In the genomic region with DNA sequence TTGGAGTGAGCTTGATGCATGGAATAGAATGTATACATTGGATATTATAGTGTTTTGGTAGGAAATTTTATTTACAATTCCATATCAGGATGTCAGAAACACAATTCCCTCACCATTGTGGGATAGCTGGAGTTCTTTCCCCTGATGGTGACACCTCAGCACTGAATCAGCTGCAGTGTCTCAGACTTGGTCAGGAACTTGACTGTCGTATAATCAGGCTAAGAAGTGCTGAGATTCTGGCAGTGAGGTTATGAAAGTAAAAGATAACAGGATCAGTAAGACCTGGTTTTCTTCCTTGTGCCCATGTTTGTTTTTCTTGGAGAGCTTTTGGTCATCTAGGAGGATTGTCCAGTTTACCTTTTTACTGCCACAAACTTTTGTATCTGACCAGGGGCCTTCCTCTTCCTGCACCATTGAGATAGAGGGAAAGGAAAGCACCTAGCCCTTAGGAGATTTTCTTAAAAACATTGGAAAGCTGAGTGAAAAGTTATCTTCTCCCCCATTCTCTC, we compare ENCODE assay signal across 14 cellular contexts.
"Had no signal": no experiment of that assay in that cellular context is flagged by ENCODE, and none has a peak within 500 bp of the region (broad histone marks: within the 10 kb centered on the region; RNA-seq: fewer than 3 reads in every experiment).

No MANE protein-coding gene starts in this region.

- H3K27ac Mint-ChIP-seq: activated naive CD4-positive, alpha-beta T cell treated with anti-CD3 and anti-CD28 coated beads, Interleukin-2, amount 50 U/mL, for 24 hours; naive B cell; stimulated activated effector memory CD8-positive, alpha-beta T cell treated with anti-CD3 and anti-CD28 coated beads, Interleukin-12 subunit alpha, Interleukin-12 subunit beta, amount 100 ng/mL, for 72 hours; T-helper 2 cell treated with Interferon-gamma antibody and Interleukin-4, amounts not matched to agents 5 μg/mL and 100 μg/mL, for 36 hours had no signal

- DNase-seq: amygdala, lower lobe of right lung, naive B cell, posterior cingulate gyrus, small intestine, SW 1271, tibial artery had no signal

- H3K27me3 ChIP-seq: gastroesophageal sphincter, right atrium auricular region, tibial artery had no signal

- H3K4me3 ChIP-seq: gastroesophageal sphincter, lower lobe of right lung, right atrium auricular region, tibial artery had no signal

- ATAC-seq: activated CD4-positive, CD25-positive, alpha-beta regulatory T cell treated with anti-CD3 and anti-CD28 coated beads, Interleukin-2, amount 50 U/mL, for 24 hours; gastroesophageal sphincter; lower lobe of right lung; stimulated activated effector memory CD8-positive, alpha-beta T cell treated with anti-CD3 and anti-CD28 coated beads, Interleukin-12 subunit alpha, Interleukin-12 subunit beta, amount 100 ng/mL, for 72 hours had no signal

- H3K27ac ChIP-seq: gastroesophageal sphincter, lower lobe of right lung, neutrophil, right atrium auricular region, tibial artery had no signal

- H3K9me3 ChIP-seq: gastroesophageal sphincter, lower lobe of right lung, neutrophil, right atrium auricular region, tibial artery had no signal

- H3K4me3 Mint-ChIP-seq: activated naive CD4-positive, alpha-beta T cell treated with anti-CD3 and anti-CD28 coated beads, Interleukin-2, amount 50 U/mL, for 24 hours; stimulated activated effector memory CD8-positive, alpha-beta T cell treated with anti-CD3 and anti-CD28 coated beads, Interleukin-12 subunit alpha, Interleukin-12 subunit beta, amount 100 ng/mL, for 72 hours; T-helper 2 cell treated with Interferon-gamma antibody and Interleukin-4, amounts not matched to agents 5 μg/mL and 100 μg/mL, for 36 hours had no signal

- H3K36me3 Mint-ChIP-seq: activated naive CD4-positive, alpha-beta T cell treated with anti-CD3 and anti-CD28 coated beads, Interleukin-2, amount 50 U/mL, for 24 hours; naive B cell; stimulated activated effector memory CD8-positive, alpha-beta T cell treated with anti-CD3 and anti-CD28 coated beads, Interleukin-12 subunit alpha, Interleukin-12 subunit beta, amount 100 ng/mL, for 72 hours had no signal

- H3K9me3 Mint-ChIP-seq: activated naive CD4-positive, alpha-beta T cell treated with anti-CD3 and anti-CD28 coated beads, Interleukin-2, amount 50 U/mL, for 24 hours; naive B cell; stimulated activated effector memory CD8-positive, alpha-beta T cell treated with anti-CD3 and anti-CD28 coated beads, Interleukin-12 subunit alpha, Interleukin-12 subunit beta, amount 100 ng/mL, for 72 hours; T-helper 2 cell treated with Interferon-gamma antibody and Interleukin-4, amounts not matched to agents 5 μg/mL and 100 μg/mL, for 36 hours had no signal

- H3K36me3 ChIP-seq: gastroesophageal sphincter, lower lobe of right lung, neutrophil, right atrium auricular region, tibial artery had no signal
